Comparison of ENCODE assay signal across 17 cellular contexts in the genomic region with DNA sequence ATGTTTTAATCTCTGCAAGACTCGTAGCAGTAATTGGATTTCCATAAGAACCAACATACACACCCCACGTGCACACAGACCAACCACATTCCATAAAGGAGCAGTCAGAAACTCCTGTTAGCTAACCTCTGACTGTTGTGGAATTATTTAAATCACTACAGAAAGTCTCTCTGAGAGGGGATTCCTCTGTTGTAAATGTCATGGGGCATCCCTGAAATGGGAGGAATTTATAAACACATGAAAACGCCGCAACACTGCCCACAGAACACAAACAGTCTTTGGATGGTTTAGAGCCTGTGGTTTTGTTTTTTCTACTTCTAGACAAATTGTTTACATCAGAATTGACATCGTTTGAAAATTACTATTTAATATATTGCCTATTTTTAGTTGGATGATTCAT.
DNase-seq lines count a peak whose midpoint lies in the region; ATAC-seq, FAIRE-seq and TF ChIP-seq lines count a peak whose summit lies in the region.
"Had no signal": no experiment of that assay in that cellular context is flagged by ENCODE, and none has a peak within 500 bp of the region (broad histone marks: within the 10 kb centered on the region; RNA-seq: fewer than 3 reads in every experiment).

No MANE protein-coding gene starts in this region.

- H3K36me3 Mint-ChIP-seq in astrocyte (ENCODE audit: low read depth, unreplicated experiment), result no peaks in the 10 kb centered on the region
- no peaks in the 10 kb centered on the region for H3K36me3 Mint-ChIP-seq in CD4-positive, alpha-beta memory T cell

- CTCF ChIA-PET in CD4-positive, alpha-beta memory T cell (lab: Charles Lee; ENCODE audit: partially characterized antibody), result no interaction called here

- no peaks in the 10 kb centered on the region for H4K20me1 ChIP-seq in astrocyte (ENCODE audit: insufficient read depth, low read length)
- H4K20me1 ChIP-seq in hepatocyte (ENCODE audit: insufficient read depth, poor library complexity, severe bottlenecking), result no peaks in the 10 kb centered on the region
- H4K20me1 ChIP-seq in smooth muscle cell (ENCODE audit: low read depth), result no peaks in the 10 kb centered on the region

- no peak for FAIRE-seq in astrocyte (lab: Jason Lieb, UNC)
- FAIRE-seq: GM12891, GM19239, H54 had no signal

- POLR2A ChIA-PET in CD4-positive, alpha-beta memory T cell (lab: Charles Lee; ENCODE audit: partially characterized antibody), result no interaction called here

- H2AFZ ChIP-seq in astrocyte (ENCODE audit: low read depth, low read length) (no peak overlapping the region), hepatocyte (no peak overlapping the region), smooth muscle cell (ENCODE audit: low read depth) (no peak overlapping the region)

- H3K4me3 Mint-ChIP-seq in astrocyte (ENCODE audit: unreplicated experiment), result no peak overlapping the region
- no peak overlapping the region for H3K4me3 Mint-ChIP-seq in CD4-positive, alpha-beta memory T cell
- H3K4me3 Mint-ChIP-seq: B cell; CD4-positive, alpha-beta T cell had no signal

- H3K27me3 Mint-ChIP-seq in astrocyte (ENCODE audit: low read depth, unreplicated experiment), result no peaks in the 10 kb centered on the region
- no peaks in the 10 kb centered on the region for H3K27me3 Mint-ChIP-seq in CD4-positive, alpha-beta memory T cell
- H3K27me3 Mint-ChIP-seq: B cell; CD4-positive, alpha-beta T cell had no signal

- 40% methylated on average over 5 of the region's 5 CpGs for WGBS in hepatocyte (ENCODE audit: low lambda C conversion rate, missing lambda C conversion rate)
- 5% methylated on average over 5 of the region's 5 CpGs for WGBS in smooth muscle cell (ENCODE audit: low lambda C conversion rate)

- no peaks in the 10 kb centered on the region for H3F3A ChIP-seq in smooth muscle cell (ENCODE audit: low read depth)

- no peak overlapping the region for H3K4me2 ChIP-seq in astrocyte (ENCODE audit: low read length)
- peak overlapping the region; percentile 11 for H3K4me2 ChIP-seq in hepatocyte
- peak overlapping the region; percentile 76 for H3K4me2 ChIP-seq in smooth muscle cell

- H3K27ac ChIP-seq in HUES48 (ENCODE audit: low read depth, low read length) (peak overlapping the region; percentile 36), astrocyte (ENCODE audit: low read depth, low read length) (no peak overlapping the region), hepatocyte (no peak overlapping the region), smooth muscle cell (ENCODE audit: low read depth) (peak overlapping the region; percentile 60)
- no peak overlapping the region for H3K27ac ChIP-seq in CD4-positive, alpha-beta memory T cell (ENCODE audit: low read depth, low read length)
- H3K27ac ChIP-seq: HL-60 had no signal

- H3K27me3 ChIP-seq in HUES48 (ENCODE audit: control insufficient read depth, insufficient read depth, low read length) (no peaks in the 10 kb centered on the region), astrocyte (ENCODE audit: insufficient read depth, low read length) (no peaks in the 10 kb centered on the region), hepatocyte (no peaks in the 10 kb centered on the region), smooth muscle cell (ENCODE audit: low read depth) (no peaks in the 10 kb centered on the region)
- H3K27me3 ChIP-seq in CD4-positive, alpha-beta memory T cell (ENCODE audit: insufficient read depth, low read length), result no peaks in the 10 kb centered on the region

- no peak for TF ChIP-seq CTCF in astrocyte (IDR thresholded peaks at IDR 0.05; ENCODE audit: insufficient read depth, low read depth, low read length)
- TF ChIP-seq CTCF in hepatocyte (IDR thresholded peaks at IDR 0.05; ENCODE audit: poor library complexity), result no peak
- TF ChIP-seq CTCF in smooth muscle cell (IDR thresholded peaks at IDR 0.05; ENCODE audit: borderline replicate concordance, insufficient read depth, poor library complexity, severe bottlenecking), result no peak

- intact Hi-C loops in CD4-positive, alpha-beta memory T cell (cut with micrococcal nuclease), result no loop called here

- H3K4me3 ChIP-seq in HUES48 (ENCODE audit: low read depth, low read length) (no peak overlapping the region), astrocyte (ENCODE audit: insufficient read depth, low read depth, low read length) (no peak overlapping the region), hepatocyte (no peak overlapping the region), smooth muscle cell (no peak overlapping the region)
- H3K4me3 ChIP-seq in CD4-positive, alpha-beta memory T cell (ENCODE audit: low read length in 2 of 2), result no peak overlapping the region

- H3K9me3 ChIP-seq in HUES48 (ENCODE audit: control insufficient read depth, insufficient read depth, low read length), result no peaks in the 10 kb centered on the region
- no peaks in the 10 kb centered on the region for H3K9me3 ChIP-seq in astrocyte (ENCODE audit: insufficient read depth, low read depth, low read length)
- H3K9me3 ChIP-seq in hepatocyte (ENCODE audit: low read depth), result no peaks in the 10 kb centered on the region
- H3K9me3 ChIP-seq in smooth muscle cell (replicated peaks; ENCODE audit: low read depth), result no peaks in the 10 kb centered on the region
- no peaks in the 10 kb centered on the region for H3K9me3 ChIP-seq in CD4-positive, alpha-beta memory T cell (ENCODE audit: control insufficient read depth in 1 of 2, low read length in 2 of 2)

- ATAC-seq in HG02981 (IDR thresholded peaks at IDR 0.05; ENCODE audit: unreplicated experiment), result no peak
- ATAC-seq: HCT116 had no signal

- H3K36me3 ChIP-seq in HUES48 (ENCODE audit: control insufficient read depth, insufficient read depth, low read length), result no peaks in the 10 kb centered on the region
- H3K36me3 ChIP-seq in astrocyte (ENCODE audit: insufficient read depth, low read length), result no peaks in the 10 kb centered on the region
- H3K36me3 ChIP-seq in hepatocyte (replicated peaks; ENCODE audit: insufficient read depth, low read depth), result no peaks in the 10 kb centered on the region
- H3K36me3 ChIP-seq in smooth muscle cell (ENCODE audit: low read depth), result no peaks in the 10 kb centered on the region
- no peaks in the 10 kb centered on the region for H3K36me3 ChIP-seq in CD4-positive, alpha-beta memory T cell (ENCODE audit: insufficient read depth, low read length)

- peaks cover 53% of the 10 kb centered on the region for H3K4me1 ChIP-seq in HUES48 (ENCODE audit: control insufficient read depth, insufficient read depth, low read length)
- no peaks in the 10 kb centered on the region for H3K4me1 ChIP-seq in astrocyte (ENCODE audit: insufficient read depth, low read length)
- H3K4me1 ChIP-seq in hepatocyte (ENCODE audit: insufficient read depth), result no peaks in the 10 kb centered on the region
- H3K4me1 ChIP-seq in smooth muscle cell (ENCODE audit: low read depth), result peaks cover 7% of the 10 kb centered on the region
- H3K4me1 ChIP-seq in CD4-positive, alpha-beta memory T cell (ENCODE audit: insufficient read depth, low read length), result no peaks in the 10 kb centered on the region

- no peaks in the 10 kb centered on the region for H3K9me3 Mint-ChIP-seq in astrocyte (ENCODE audit: unreplicated experiment)
- H3K9me3 Mint-ChIP-seq in CD4-positive, alpha-beta memory T cell, result peaks cover 0 to 2% (median 0%) of the 10 kb centered on the region in 8 donors

- no peak overlapping the region for H3K9ac ChIP-seq in HUES48 (ENCODE audit: low read depth, low read length)
- H3K9ac ChIP-seq in astrocyte (ENCODE audit: low read length), result no peak overlapping the region
- H3K9ac ChIP-seq in smooth muscle cell (ENCODE audit: low read depth), result no peak overlapping the region

- DNase-seq in astrocyte (ENCODE audit: low read depth), result peak; percentile 14
- DNase-seq in hepatocyte (ENCODE audit: low spot score), result peak; percentile 6
- no peak for DNase-seq in smooth muscle cell (lab: John Stamatoyannopoulos, UW; ENCODE audit: unreplicated experiment)
- no peak for DNase-seq in CD4-positive, alpha-beta memory T cell
- DNase-seq in epidermal melanocyte (ENCODE audit: insufficient read length, low spot score), result no peak
- DNase-seq: C1 segment of cervical spinal cord; CD4-positive, alpha-beta T cell; DMS79; IMR-90 had no signal

- H3K9me2 ChIP-seq in hepatocyte (replicated peaks; ENCODE audit: insufficient read depth), result no peaks in the 10 kb centered on the region

- H3K4me1 Mint-ChIP-seq in astrocyte (ENCODE audit: low read depth, unreplicated experiment), result no peaks in the 10 kb centered on the region
- no peaks in the 10 kb centered on the region for H3K4me1 Mint-ChIP-seq in CD4-positive, alpha-beta memory T cell
- H3K4me1 Mint-ChIP-seq: B cell had no signal

- no peaks in the 10 kb centered on the region for H3K79me2 ChIP-seq in astrocyte (ENCODE audit: insufficient read depth, low read length)
- no peaks in the 10 kb centered on the region for H3K79me2 ChIP-seq in hepatocyte
- no peaks in the 10 kb centered on the region for H3K79me2 ChIP-seq in smooth muscle cell (ENCODE audit: low read depth)

- no peak overlapping the region for H3K27ac Mint-ChIP-seq in astrocyte (ENCODE audit: unreplicated experiment)
- H3K27ac Mint-ChIP-seq in CD4-positive, alpha-beta memory T cell, result no peak overlapping the region
- H3K27ac Mint-ChIP-seq: B cell; CD4-positive, alpha-beta T cell had no signal

Comparison
In these comparisons a context has a peak if more than half of its experiments do, and no peak if none do; other contexts are left out.
1. H3K27ac ChIP-seq: peak in HUES48 (single experiment) and smooth muscle cell (single experiment); none in astrocyte (single experiment), hepatocyte (single experiment) and CD4-positive, alpha-beta memory T cell (single experiment).
2. DNase-seq: peak in astrocyte (single experiment) and hepatocyte (single experiment); none in smooth muscle cell (single experiment), CD4-positive, alpha-beta memory T cell (0 of 5) and epidermal melanocyte (single experiment).